Comparison of ENCODE assay signal across 1 cellular context in genomic region chr10:21732067-21732772, GRCh38.
TF ChIP-seq lines count a peak whose summit lies in the region.

No MANE protein-coding gene starts in this region.

TF ChIP-seq in K562, 482 proteins besides CTCF, POLR2A, EP300 and RAD21 (continued from another document and continues in another):
- TF ChIP-seq ZBTB33 (CRISPR knock-in tag; IDR thresholded peaks at IDR 0.05): peak; percentile 94
- TF ChIP-seq THRAP3 (IDR thresholded peaks at IDR 0.05; ENCODE audit: borderline replicate concordance): no peak
- TF ChIP-seq CBX2 (IDR thresholded peaks at IDR 0.05; ENCODE audit: insufficient read depth, low read length, poor library complexity, severe bottlenecking): no peak
- TF ChIP-seq ZNF140 (CRISPR knock-in tag; IDR thresholded peaks at IDR 0.05): no peak
- TF ChIP-seq ZNF407 (IDR thresholded peaks at IDR 0.05; ENCODE audit: low read depth): no peak
- no peak for TF ChIP-seq NFE2 (IDR thresholded peaks at IDR 0.05; ENCODE audit: low read depth)
- TF ChIP-seq ZNF639 (CRISPR knock-in tag; conservative IDR thresholded peaks at IDR 0.05 in 1 of 2, IDR thresholded peaks at IDR 0.05 in 1 of 2): no peak
- TF ChIP-seq ZNF24 (IDR thresholded peaks at IDR 0.05): 0 out of 2 replicates have a peak, but pooled peaks have one; percentile 17
- TF ChIP-seq POU5F1 (IDR thresholded peaks at IDR 0.05; ENCODE audit: borderline replicate concordance, low read depth, low read length, partially characterized antibody): no peak
- TF ChIP-seq ZNF696 (CRISPR knock-in tag; conservative IDR thresholded peaks at IDR 0.05): no peak
- TF ChIP-seq GABPA (tag; conservative IDR thresholded peaks at IDR 0.05; ENCODE audit: low read depth): no peak
- TF ChIP-seq ELK3 (CRISPR knock-in tag; IDR thresholded peaks at IDR 0.05): no peak
- no peak for TF ChIP-seq PRPF4 (IDR thresholded peaks at IDR 0.05; ENCODE audit: insufficient read depth, low read depth, low read length, poor library complexity, severe bottlenecking)
- TF ChIP-seq PHTF2 (CRISPR knock-in tag; IDR thresholded peaks at IDR 0.05): no peak
- TF ChIP-seq MAX (CRISPR knock-in tag; IDR thresholded peaks at IDR 0.05): no peak
- TF ChIP-seq NFRKB (IDR thresholded peaks at IDR 0.05; ENCODE audit: low read depth): no peak
- TF ChIP-seq JUND (IDR thresholded peaks at IDR 0.05; ENCODE audit: borderline replicate concordance, low read depth, low read length): peak; percentile 40; the same call in 1 of the 2 replicates
- TF ChIP-seq JUND (tag; IDR thresholded peaks at IDR 0.05; ENCODE audit: borderline replicate concordance, low read depth, low read length): no peak
- no peak for TF ChIP-seq ZNF354B (CRISPR knock-in tag; IDR thresholded peaks at IDR 0.05)
- TF ChIP-seq CTCFL (IDR thresholded peaks at IDR 0.05; ENCODE audit: borderline replicate concordance, insufficient read depth, low read depth, low read length, poor library complexity, severe bottlenecking): peak; percentile 10
- TF ChIP-seq KLF6 (CRISPR knock-in tag; IDR thresholded peaks at IDR 0.05; ENCODE audit: borderline replicate concordance): no peak
- TF ChIP-seq TFAP4 (CRISPR knock-in tag; IDR thresholded peaks at IDR 0.05; ENCODE audit: borderline replicate concordance): peak; percentile 64; the same call in 1 of the 2 replicates
- no peak for TF ChIP-seq ZNF197 (CRISPR knock-in tag; IDR thresholded peaks at IDR 0.05; ENCODE audit: low read depth)
- no peak for TF ChIP-seq PML (IDR thresholded peaks at IDR 0.05; ENCODE audit: low read length)
- no peak for TF ChIP-seq FOXA1 (IDR thresholded peaks at IDR 0.05; ENCODE audit: borderline replicate concordance)
- TF ChIP-seq DEAF1 (CRISPR knock-in tag; IDR thresholded peaks at IDR 0.05): peak; percentile 32; the same call in 1 of the 2 replicates
- TF ChIP-seq HNRNPK (IDR thresholded peaks at IDR 0.05; ENCODE audit: low read depth, low read length, poor library complexity, severe bottlenecking): no peak
- peak; percentile 18; the same call in 1 of the 2 replicates for TF ChIP-seq ZNF384 (IDR thresholded peaks at IDR 0.05; ENCODE audit: low read depth, low read length)
- no peak for TF ChIP-seq ZBED1 (IDR thresholded peaks at IDR 0.05)
- no peak for TF ChIP-seq ZNF707 (CRISPR knock-in tag; conservative IDR thresholded peaks at IDR 0.05)
- TF ChIP-seq RB1 (IDR thresholded peaks at IDR 0.05; ENCODE audit: low read depth): peak; percentile 57; the same call in 1 of the 2 replicates
- TF ChIP-seq TCF15 (CRISPR knock-in tag; IDR thresholded peaks at IDR 0.05): no peak
- TF ChIP-seq TBP (optimal IDR thresholded peaks at IDR 0.05; ENCODE audit: low read depth, low read length): no peak
- no peak for TF ChIP-seq ZNF311 (CRISPR knock-in tag; IDR thresholded peaks at IDR 0.05)
- no peak for TF ChIP-seq FOSL1 (tag; conservative IDR thresholded peaks at IDR 0.05)
- no peak for TF ChIP-seq BRD9 (IDR thresholded peaks at IDR 0.05; ENCODE audit: low read depth, partially characterized antibody)
- no peak for TF ChIP-seq SIN3A (IDR thresholded peaks at IDR 0.05; ENCODE audit: borderline replicate concordance in 2 of 2, control insufficient read depth in 1 of 2, low read depth in 2 of 2, low read length in 2 of 2)
- TF ChIP-seq MYC (IDR thresholded peaks at IDR 0.05; ENCODE audit: low read depth, low read length): 0 out of 2 replicates have a peak, but pooled peaks have one; percentile 22
- TF ChIP-seq MYC (CRISPR knock-in tag; IDR thresholded peaks at IDR 0.05; ENCODE audit: borderline replicate concordance, low read depth): no peak
- TF ChIP-seq ATF4 (CRISPR knock-in tag; IDR thresholded peaks at IDR 0.05): no peak
- no peak for TF ChIP-seq ATF7 (IDR thresholded peaks at IDR 0.05)
- no peak for TF ChIP-seq TFAM (CRISPR knock-in tag; conservative IDR thresholded peaks at IDR 0.05)
